26 cellular contexts compared by ENCODE assay signal in the genomic region with DNA sequence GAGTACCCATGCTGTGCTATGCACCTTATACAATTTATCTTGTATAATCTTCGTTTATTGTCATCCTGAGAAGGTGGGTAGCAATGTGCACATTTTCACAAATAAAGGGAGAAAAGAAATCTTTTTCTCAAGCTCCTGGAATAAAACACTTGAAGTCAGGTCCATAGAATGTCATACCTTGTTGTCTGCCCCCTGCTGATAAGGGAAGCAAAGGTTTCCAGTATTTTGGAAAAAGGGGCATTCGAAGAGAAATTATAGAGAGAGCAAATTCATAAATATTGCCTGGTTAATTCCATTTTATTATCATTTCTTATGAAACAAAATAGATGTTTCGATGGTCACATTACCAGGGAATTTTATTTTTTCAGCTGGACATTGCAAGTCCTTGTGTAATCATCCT.
DNase-seq lines count a peak whose midpoint lies in the region; ATAC-seq and TF ChIP-seq lines count a peak whose summit lies in the region.
"Had no signal": no experiment of that assay in that cellular context is flagged by ENCODE, and none has a peak within 500 bp of the region (broad histone marks: within the 10 kb centered on the region; RNA-seq: fewer than 3 reads in every experiment).

No MANE protein-coding gene starts in this region.

- no peaks in the 10 kb centered on the region for H3K27me3 ChIP-seq in CD4-positive, alpha-beta T cell (ENCODE audit: control insufficient read depth, insufficient read depth, low read length)
- no peaks in the 10 kb centered on the region for H3K27me3 ChIP-seq in brain microvascular endothelial cell (replicated peaks)
- H3K27me3 ChIP-seq in kidney epithelial cell (ENCODE audit: control insufficient read depth, insufficient read depth, low read length), result no peaks in the 10 kb centered on the region
- H3K27me3 ChIP-seq: ascending aorta, BE2C, SJCRH30, tibial artery had no signal

- no peak overlapping the region for H3K4me3 Mint-ChIP-seq in CD4-positive, alpha-beta T cell
- H3K4me3 Mint-ChIP-seq in HFFc6, result no peak overlapping the region
- H3K4me3 Mint-ChIP-seq: activated CD4-positive, alpha-beta T cell treated with anti-CD3 and anti-CD28 coated beads, Interleukin-2, amount 10 ng/mL, durations not matched to agents 24 days and 14 days; activated CD8-positive, alpha-beta memory T cell treated with anti-CD3 and anti-CD28 coated beads, Interleukin-2, amount 10 ng/mL, durations not matched to agents 7 days and 5 days; activated naive CD8-positive, alpha-beta T cell; naive thymus-derived CD8-positive, alpha-beta T cell; stimulated activated naive CD8-positive, alpha-beta T cell treated with anti-CD3 and anti-CD28 coated beads, Interleukin-15, amount 100 ng/mL, for 72 hours; T-helper 17 cell had no signal

- POLR2A ChIA-PET in CD4-positive, alpha-beta T cell (lab: Charles Lee), result no interaction called here

- no peaks in the 10 kb centered on the region for H3K36me3 ChIP-seq in brain microvascular endothelial cell (replicated peaks)
- H3K36me3 ChIP-seq in kidney epithelial cell (ENCODE audit: control insufficient read depth, insufficient read depth, low read length), result no peaks in the 10 kb centered on the region
- H3K36me3 ChIP-seq: ascending aorta, BE2C, SJCRH30, tibial artery had no signal

- no peak for DNase-seq in CD4-positive, alpha-beta T cell
- no peak for DNase-seq in HFFc6
- DNase-seq in brain microvascular endothelial cell, result no peak
- no peak for DNase-seq in kidney epithelial cell (ENCODE audit: low read depth)
- no peak for DNase-seq in AG20443 (ENCODE audit: low spot score)
- DNase-seq in stimulated activated CD4-positive, alpha-beta T cell treated with anti-CD3 and anti-CD28 coated beads, Interleukin-12 subunit alpha, Interleukin-12 subunit beta, amount 100 ng/mL, for 4 hours, result no peak
- DNase-seq in posterior vena cava (ENCODE audit: low spot score), result no peak
- DNase-seq: activated CD4-positive, alpha-beta T cell treated with anti-CD3 and anti-CD28 coated beads, Interleukin-2, amount 10 ng/mL, durations not matched to agents 24 days and 14 days; activated CD8-positive, alpha-beta memory T cell treated with anti-CD3 and anti-CD28 coated beads, Interleukin-2, amount 10 ng/mL, durations not matched to agents 7 days and 5 days; BE2C; cerebellar nuclear complex; effector memory CD4-positive, alpha-beta T cell; EL; head of caudate nucleus; naive thymus-derived CD8-positive, alpha-beta T cell; NCI-H1930; NCI-H226; NCI-H774; retina; SJCRH30; stimulated activated naive CD8-positive, alpha-beta T cell treated with anti-CD3 and anti-CD28 coated beads, Interleukin-15, amount 100 ng/mL, for 72 hours; T-helper 17 cell; tibial artery had no signal

- in situ Hi-C loops in brain microvascular endothelial cell (cut with HindIII; ENCODE audit: low pct_ligation_motif_present, low sequenced_read_pairs), result no loop called here

- H3K4me1 Mint-ChIP-seq in CD4-positive, alpha-beta T cell (ENCODE audit: low read depth), result peaks cover 44% of the 10 kb centered on the region
- peaks cover 5% of the 10 kb centered on the region; the same call in 1 of the 2 replicates for H3K4me1 Mint-ChIP-seq in HFFc6 (ENCODE audit: low read depth)

- intact Hi-C loops in CD4-positive, alpha-beta T cell (cut with DNase I, micrococcal nuclease), result loop anchor here in 1 of 2 experiments (10.0 kb wide), 1 partner anchor 275 kb away; the partner anchor contains the start of gene RAP2B
- intact Hi-C loops in posterior vena cava (cut with DNase I), result no loop called here

- no peak overlapping the region for H3K27ac Mint-ChIP-seq in CD4-positive, alpha-beta T cell
- no peak overlapping the region for H3K27ac Mint-ChIP-seq in HFFc6
- H3K27ac Mint-ChIP-seq: activated CD4-positive, alpha-beta T cell treated with anti-CD3 and anti-CD28 coated beads, Interleukin-2, amount 10 ng/mL, durations not matched to agents 24 days and 14 days; activated CD8-positive, alpha-beta memory T cell treated with anti-CD3 and anti-CD28 coated beads, Interleukin-2, amount 10 ng/mL, durations not matched to agents 7 days and 5 days; activated naive CD8-positive, alpha-beta T cell; naive thymus-derived CD8-positive, alpha-beta T cell; stimulated activated naive CD8-positive, alpha-beta T cell treated with anti-CD3 and anti-CD28 coated beads, Interleukin-15, amount 100 ng/mL, for 72 hours; T-helper 17 cell had no signal

- no peaks in the 10 kb centered on the region for H3K36me3 Mint-ChIP-seq in CD4-positive, alpha-beta T cell (ENCODE audit: low read depth)
- no peaks in the 10 kb centered on the region for H3K36me3 Mint-ChIP-seq in HFFc6 (ENCODE audit: low read depth)
- H3K36me3 Mint-ChIP-seq: activated CD8-positive, alpha-beta memory T cell treated with anti-CD3 and anti-CD28 coated beads, Interleukin-2, amount 10 ng/mL, durations not matched to agents 7 days and 5 days; activated naive CD8-positive, alpha-beta T cell; naive thymus-derived CD8-positive, alpha-beta T cell had no signal

- no peak overlapping the region for H3K4me3 ChIP-seq in brain microvascular endothelial cell (ENCODE audit: low read depth, low read length)
- H3K4me3 ChIP-seq in kidney epithelial cell (ENCODE audit: low read depth, low read length), result no peak overlapping the region
- H3K4me3 ChIP-seq: ascending aorta, SJCRH30, tibial artery had no signal

- CTCF ChIA-PET in CD4-positive, alpha-beta T cell (lab: Charles Lee), result no interaction called here

- no peaks in the 10 kb centered on the region for H3K9me3 Mint-ChIP-seq in CD4-positive, alpha-beta T cell
- no peaks in the 10 kb centered on the region for H3K9me3 Mint-ChIP-seq in HFFc6
- H3K9me3 Mint-ChIP-seq: activated CD4-positive, alpha-beta T cell treated with anti-CD3 and anti-CD28 coated beads, Interleukin-2, amount 10 ng/mL, durations not matched to agents 24 days and 14 days; naive thymus-derived CD8-positive, alpha-beta T cell; stimulated activated naive CD8-positive, alpha-beta T cell treated with anti-CD3 and anti-CD28 coated beads, Interleukin-15, amount 100 ng/mL, for 72 hours had no signal

- ATAC-seq in CD4-positive, alpha-beta T cell (ENCODE audit: poor library complexity), result no peak
- ATAC-seq: activated CD8-positive, alpha-beta memory T cell treated with anti-CD3 and anti-CD28 coated beads, Interleukin-2, amount 10 ng/mL, durations not matched to agents 7 days and 5 days; naive thymus-derived CD8-positive, alpha-beta T cell; stimulated activated naive CD8-positive, alpha-beta T cell treated with anti-CD3 and anti-CD28 coated beads, Interleukin-15, amount 100 ng/mL, for 72 hours; T-helper 17 cell had no signal

- no peak overlapping the region for H3K27ac ChIP-seq in CD4-positive, alpha-beta T cell (ENCODE audit: low read depth, low read length)
- H3K27ac ChIP-seq in brain microvascular endothelial cell, result no peak overlapping the region
- H3K27ac ChIP-seq: ascending aorta, HL-60, SJCRH30, tibial artery had no signal

- TF ChIP-seq CTCF in CD4-positive, alpha-beta T cell (IDR thresholded peaks at IDR 0.05), result peak; percentile 12
- peak; percentile 64 for TF ChIP-seq CTCF in HFFc6 (IDR thresholded peaks at IDR 0.05)
- TF ChIP-seq CTCF in brain microvascular endothelial cell (IDR thresholded peaks at IDR 0.05; ENCODE audit: low read depth, low read length, missing control alignments), result peak; percentile 12
- TF ChIP-seq CTCF in kidney epithelial cell (IDR thresholded peaks at IDR 0.05; ENCODE audit: insufficient read depth, low read length, poor library complexity, severe bottlenecking), result peak; percentile 9

- no peaks in the 10 kb centered on the region for H3K27me3 Mint-ChIP-seq in CD4-positive, alpha-beta T cell
- no peaks in the 10 kb centered on the region for H3K27me3 Mint-ChIP-seq in HFFc6 (ENCODE audit: insufficient read depth)
- H3K27me3 Mint-ChIP-seq: activated CD4-positive, alpha-beta T cell treated with anti-CD3 and anti-CD28 coated beads, Interleukin-2, amount 10 ng/mL, durations not matched to agents 24 days and 14 days; activated CD8-positive, alpha-beta memory T cell treated with anti-CD3 and anti-CD28 coated beads, Interleukin-2, amount 10 ng/mL, durations not matched to agents 7 days and 5 days; activated naive CD8-positive, alpha-beta T cell; naive thymus-derived CD8-positive, alpha-beta T cell; stimulated activated naive CD8-positive, alpha-beta T cell treated with anti-CD3 and anti-CD28 coated beads, Interleukin-15, amount 100 ng/mL, for 72 hours; T-helper 17 cell had no signal

- no peaks in the 10 kb centered on the region for H3K9me3 ChIP-seq in CD4-positive, alpha-beta T cell (ENCODE audit: control insufficient read depth, low read length)
- H3K9me3 ChIP-seq: ascending aorta, BE2C, SJCRH30, tibial artery had no signal

Comparison
In these comparisons a context has a peak if more than half of its experiments do, and no peak if none do; other contexts are left out.
1. CTCF ChIP-seq: peak in every context shown above with its lines; median percentile 64 in HFFc6; 12 in CD4-positive, alpha-beta T cell; 12 in brain microvascular endothelial cell; 9 in kidney epithelial cell.